In the genomic region with DNA sequence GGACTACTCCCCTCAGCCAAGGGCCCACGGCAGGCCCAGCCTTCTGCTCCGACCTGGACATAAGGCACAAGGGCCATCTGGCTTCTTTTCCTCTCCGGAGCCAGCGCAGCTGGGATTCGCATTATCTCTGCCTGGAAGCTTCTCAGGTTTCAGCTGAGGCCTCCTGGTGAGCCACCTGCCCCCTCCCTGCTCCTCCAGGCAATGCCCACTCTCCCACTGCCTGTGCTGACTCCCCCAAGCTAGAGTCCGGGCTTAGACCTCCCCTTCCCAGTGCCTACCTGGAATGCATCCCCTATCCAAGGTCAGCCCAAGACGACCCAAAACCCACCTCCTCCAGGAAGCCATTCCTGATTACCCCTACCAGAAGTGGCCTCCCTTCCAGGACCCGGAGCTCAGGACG, we compare ENCODE assay signal across 10 cellular contexts.
DNase-seq lines count a peak whose midpoint lies in the region; ATAC-seq and TF ChIP-seq lines count a peak whose summit lies in the region.
"Had no signal": no experiment of that assay in that cellular context is flagged by ENCODE, and none has a peak within 500 bp of the region (broad histone marks: within the 10 kb centered on the region; RNA-seq: fewer than 3 reads in every experiment).

No MANE protein-coding gene starts in this region.

- H3K36me3 ChIP-seq in BLaER1 treated with 17β-estradiol and CSF1 and Interleukin-3, amounts not matched to agents 10 nM and 100 nM, result peaks cover 0 to 50% (median 0%) of the 10 kb centered on the region in 11 experiments; a peak in 4 of 22 replicates
- peaks cover 1% of the 10 kb centered on the region for H3K36me3 ChIP-seq in fibroblast of lung (ENCODE audit: control insufficient read depth, insufficient read depth, low read length)

- CTCF ChIA-PET in HEK293T (lab: Yijun Ruan, JAX), result interaction anchor here (0.6 kb wide), 1 partner anchor 111 kb away, joined by 3 read pairs; no protein-coding TSS in a partner anchor

- TF ChIP-seq CTCF in fibroblast of lung (conservative IDR thresholded peaks at IDR 0.05 in 1 of 2, IDR thresholded peaks at IDR 0.05 in 1 of 2; ENCODE audit: low read depth in 1 of 2, low read length in 2 of 2) (no peak), foreskin keratinocyte (conservative IDR thresholded peaks at IDR 0.05) (no peak)

- DNase-seq in HEK293T (ENCODE audit: extremely low spot score), result peak; percentile 56
- peak; percentile 99 for DNase-seq in NCI-H524 treated with DMSO at 0.1 percent for 48 hours (lab: John Stamatoyannopoulos, UW)
- DNase-seq in fibroblast of lung (ENCODE audit: low read depth in 2 of 2), result peak; percentile 18 to 24
- DNase-seq in foreskin keratinocyte, result no peak
- DNase-seq in activated CD4-positive, CD25-positive, alpha-beta regulatory T cell treated with anti-CD3 and anti-CD28 coated beads, Interleukin-2, amount 50 U/mL, for 72 hours, result no peak
- no peak for DNase-seq in stimulated activated CD4-positive, alpha-beta T cell treated with anti-CD3 and anti-CD28 coated beads, Interleukin-4, amount 100 ng/mL, for 24 hours

- no peaks in the 10 kb centered on the region for H3K9me3 ChIP-seq in BLaER1 treated with 17β-estradiol and CSF1 and Interleukin-3, amounts not matched to agents 10 nM and 100 nM (replicated peaks in 1 of 11)
- H3K9me3 ChIP-seq in fibroblast of lung (ENCODE audit: control insufficient read depth, insufficient read depth, low read depth, low read length), result no peaks in the 10 kb centered on the region
- H3K9me3 ChIP-seq: body of pancreas had no signal

- no peak overlapping the region for H3K4me3 ChIP-seq in BLaER1 treated with 17β-estradiol and CSF1 and Interleukin-3, amounts not matched to agents 10 nM and 100 nM
- H3K4me3 ChIP-seq in fibroblast of lung (replicated peaks in 1 of 4; ENCODE audit: control extremely low read depth in 1 of 4, insufficient read depth in 1 of 4, low read depth in 3 of 4, low read length in 4 of 4), result no peak overlapping the region
- H3K4me3 ChIP-seq: body of pancreas had no signal

- H3K4me2 ChIP-seq in BLaER1 treated with 17β-estradiol and CSF1 and Interleukin-3, amounts not matched to agents 10 nM and 100 nM, result peak overlapping the region in 6 of 11 experiments; percentile 49 to 84 (median 70); a peak in 12 of 22 replicates
- H3K4me2 ChIP-seq in fibroblast of lung (ENCODE audit: extremely low read depth, insufficient read depth, low read length), result no peak overlapping the region

- H3K9ac ChIP-seq in BLaER1 treated with 17β-estradiol and CSF1 and Interleukin-3, amounts not matched to agents 10 nM and 100 nM, result no peak overlapping the region
- no peak overlapping the region for H3K9ac ChIP-seq in fibroblast of lung (ENCODE audit: insufficient read depth, low read length)

- POLR2A ChIA-PET in HEK293T (lab: Yijun Ruan, JAX), result no interaction called here

- H4K20me1 ChIP-seq in BLaER1 treated with 17β-estradiol and CSF1 and Interleukin-3, amounts not matched to agents 10 nM and 100 nM, result peaks cover 0 to 14% (median 0%) of the 10 kb centered on the region in 11 experiments; a peak in 7 of 22 replicates
- no peaks in the 10 kb centered on the region for H4K20me1 ChIP-seq in fibroblast of lung (ENCODE audit: control insufficient read depth, extremely low read depth, insufficient read depth, low read length)

- ATAC-seq in foreskin keratinocyte, result no peak
- ATAC-seq in GM18498 (IDR thresholded peaks at IDR 0.05; ENCODE audit: unreplicated experiment), result no peak
- ATAC-seq: body of pancreas had no signal

- no peak overlapping the region for H2AFZ ChIP-seq in fibroblast of lung (ENCODE audit: low read length)

- H3K79me2 ChIP-seq in fibroblast of lung (ENCODE audit: control insufficient read depth, insufficient read depth, low read length), result no peaks in the 10 kb centered on the region

- H3K27me3 ChIP-seq in BLaER1 treated with 17β-estradiol and CSF1 and Interleukin-3, amounts not matched to agents 10 nM and 100 nM, result no peaks in the 10 kb centered on the region
- H3K27me3 ChIP-seq in fibroblast of lung (ENCODE audit: control insufficient read depth, insufficient read depth, low read length) (no peaks in the 10 kb centered on the region), foreskin keratinocyte (no peaks in the 10 kb centered on the region)
- H3K27me3 ChIP-seq: body of pancreas had no signal

- no peak overlapping the region for H3K27ac ChIP-seq in BLaER1 treated with 17β-estradiol and CSF1 and Interleukin-3, amounts not matched to agents 10 nM and 100 nM
- H3K27ac ChIP-seq in fibroblast of lung (ENCODE audit: insufficient read depth, low read length) (no peak overlapping the region), foreskin keratinocyte (no peak overlapping the region)
- H3K27ac ChIP-seq: body of pancreas, C4-2B had no signal

- peaks cover 44 to 78% (median 59%) of the 10 kb centered on the region in 10 experiments for H3K4me1 ChIP-seq in BLaER1 treated with 17β-estradiol and CSF1 and Interleukin-3, amounts not matched to agents 10 nM and 100 nM
- H3K4me1 ChIP-seq in fibroblast of lung (ENCODE audit: control insufficient read depth, extremely low read depth, insufficient read depth, low read length) (no peaks in the 10 kb centered on the region), foreskin keratinocyte (peaks cover 7% of the 10 kb centered on the region)

TF ChIP-seq in HEK293T, 16 proteins besides CTCF, POLR2A, EP300 and RAD21:
- TF ChIP-seq ZNF384 (IDR thresholded peaks at IDR 0.05) (peak; percentile 51), L3MBTL2 (conservative IDR thresholded peaks at IDR 0.05) (no peak)

Comparison
In these comparisons a context has a peak if more than half of its experiments do, and no peak if none do; other contexts are left out.
1. DNase-seq: peak in HEK293T (single experiment), NCI-H524 treated with DMSO at 0.1 percent for 48 hours (single experiment) and fibroblast of lung (2 of 2); none in foreskin keratinocyte (0 of 2), activated CD4-positive, CD25-positive, alpha-beta regulatory T cell treated with anti-CD3 and anti-CD28 coated beads, Interleukin-2, amount 50 U/mL, for 72 hours (single experiment) and stimulated activated CD4-positive, alpha-beta T cell treated with anti-CD3 and anti-CD28 coated beads, Interleukin-4, amount 100 ng/mL, for 24 hours (single experiment).